Comparison of ENCODE assay signal across 8 cellular contexts in genomic region chr19:46413262-46414031, GRCh38. TPM values are rescaled to one million over a fixed set of nuclear protein-coding genes. Genes with fewer than 3 reads are reported as not detected.
A peak's percentile ranks its signal among the peaks of the same experiment; 100 is the strongest.
DNase-seq lines count a peak whose midpoint lies in the region; ATAC-seq and TF ChIP-seq lines count a peak whose summit lies in the region.

TSS of gene CCDC8 (minus strand) at chr19:46413564. CDS start at chr19:46412810, 754 bp downstream.

- H3K4me1 ChIP-seq in adrenal gland (replicated peaks in 1 of 2), result peaks cover 31 to 37% of the 10 kb centered on the region in 2 donors
- H3K4me1 ChIP-seq in right cardiac atrium (ENCODE audit: control insufficient read depth, insufficient read depth, low read length), result peaks cover 4% of the 10 kb centered on the region
- no peaks in the 10 kb centered on the region for H3K4me1 ChIP-seq in rectal smooth muscle tissue (ENCODE audit: control insufficient read depth, insufficient read depth, low read length)

- H3K9ac ChIP-seq in rectal smooth muscle tissue (ENCODE audit: low read length), result peak within 1 kb of the TSS; percentile 24

- DNase-seq in GDM1 (lab: John Stamatoyannopoulos, UW), result peak; percentile 56
- peak; percentile 90 to 94 (median 93) for DNase-seq in adrenal gland
- peak; percentile 90 to 96 (median 95) for DNase-seq in right cardiac atrium
- no peak for DNase-seq in activated CD4-positive, CD25-positive, alpha-beta regulatory T cell treated with anti-CD3 and anti-CD28 coated beads, Interleukin-2, amount 50 U/mL, for 72 hours
- no peak for DNase-seq in putamen (ENCODE audit: low spot score)
- DNase-seq in NCI-H2081 treated with DMSO at 0.1 percent for 48 hours (lab: John Stamatoyannopoulos, UW), result no peak

- intact Hi-C loops in adrenal gland (cut with DNase I), result no loop called here
- intact Hi-C loops in right cardiac atrium (cut with DNase I), result no loop called here

- H3K36me3 ChIP-seq in adrenal gland (replicated peaks in 1 of 2) (no peaks in the 10 kb centered on the region), rectal smooth muscle tissue (ENCODE audit: control insufficient read depth, insufficient read depth, low read length) (no peaks in the 10 kb centered on the region)

- ATAC-seq in right cardiac atrium (peak; percentile 93 to 94), HG03280 (IDR thresholded peaks at IDR 0.05; ENCODE audit: unreplicated experiment) (no peak)

- H3K27me3 ChIP-seq in adrenal gland (no peaks in the 10 kb centered on the region), right cardiac atrium (ENCODE audit: control insufficient read depth, insufficient read depth) (no peaks in the 10 kb centered on the region), rectal smooth muscle tissue (ENCODE audit: control insufficient read depth, insufficient read depth, low read length) (peaks cover 6% of the 10 kb centered on the region)

- 11 to 71% (median 22%) methylated on average over 7 to 46 of the region's 46 CpGs for WGBS in adrenal gland, 4 donors
- WGBS in right cardiac atrium, result 9% methylated on average over 46 of the region's 46 CpGs

- peak; percentile 37 to 90 for TF ChIP-seq POLR2A in adrenal gland (IDR thresholded peaks at IDR 0.05)

- H3K9me3 ChIP-seq in adrenal gland (replicated peaks in 1 of 3), result no peaks in the 10 kb centered on the region
- no peaks in the 10 kb centered on the region for H3K9me3 ChIP-seq in right cardiac atrium (ENCODE audit: control insufficient read depth, low read length)

- H3K27ac ChIP-seq in adrenal gland (peak within 1 kb of the TSS; percentile 29 to 83 (median 70)), right cardiac atrium (ENCODE audit: low read length) (peak within 1 kb of the TSS; percentile 80), rectal smooth muscle tissue (ENCODE audit: low read depth, low read length) (peak within 1 kb of the TSS; percentile 74)

- H3K4me3 ChIP-seq in adrenal gland, result peak within 1 kb of the TSS; percentile 6 to 69 (median 23)
- H3K4me3 ChIP-seq in right cardiac atrium (ENCODE audit: low read length), result peak within 1 kb of the TSS; percentile 54
- peak within 1 kb of the TSS; percentile 58 for H3K4me3 ChIP-seq in rectal smooth muscle tissue (ENCODE audit: low read length)

- TF ChIP-seq CTCF in adrenal gland (IDR thresholded peaks at IDR 0.05), result no peak

RNA-seq across cellular contexts. Expression of gene CCDC8, which starts in this region (rescaled TPM):
- total RNA-seq in adrenal gland, result 10 to 100 TPM; 24.1 to 74.0 (median 35.0) TPM
- polyA plus RNA-seq in adrenal gland, result 10 to 100 TPM in 2 of 3 donors, 1 to 10 TPM in 1; 6.3 to 20.5 (median 18.8) TPM
- total RNA-seq in right cardiac atrium, result 10 to 100 TPM; 47.0 to 54.6 (median 49.9) TPM
- polyA plus RNA-seq in right cardiac atrium, result 28.8 TPM

Comparison
In these comparisons a context has a peak if more than half of its experiments do, and no peak if none do; other contexts are left out.
1. DNase-seq: peak in GDM1 (single experiment), adrenal gland (7 of 7) and right cardiac atrium (3 of 3); none in activated CD4-positive, CD25-positive, alpha-beta regulatory T cell treated with anti-CD3 and anti-CD28 coated beads, Interleukin-2, amount 50 U/mL, for 72 hours (single experiment), putamen (single experiment) and NCI-H2081 treated with DMSO at 0.1 percent for 48 hours (single experiment).
2. Peak in every context shown above with its lines, with median percentiles within 50 percentile points of each other: H3K27ac ChIP-seq and H3K4me3 ChIP-seq.